In the genomic region with DNA sequence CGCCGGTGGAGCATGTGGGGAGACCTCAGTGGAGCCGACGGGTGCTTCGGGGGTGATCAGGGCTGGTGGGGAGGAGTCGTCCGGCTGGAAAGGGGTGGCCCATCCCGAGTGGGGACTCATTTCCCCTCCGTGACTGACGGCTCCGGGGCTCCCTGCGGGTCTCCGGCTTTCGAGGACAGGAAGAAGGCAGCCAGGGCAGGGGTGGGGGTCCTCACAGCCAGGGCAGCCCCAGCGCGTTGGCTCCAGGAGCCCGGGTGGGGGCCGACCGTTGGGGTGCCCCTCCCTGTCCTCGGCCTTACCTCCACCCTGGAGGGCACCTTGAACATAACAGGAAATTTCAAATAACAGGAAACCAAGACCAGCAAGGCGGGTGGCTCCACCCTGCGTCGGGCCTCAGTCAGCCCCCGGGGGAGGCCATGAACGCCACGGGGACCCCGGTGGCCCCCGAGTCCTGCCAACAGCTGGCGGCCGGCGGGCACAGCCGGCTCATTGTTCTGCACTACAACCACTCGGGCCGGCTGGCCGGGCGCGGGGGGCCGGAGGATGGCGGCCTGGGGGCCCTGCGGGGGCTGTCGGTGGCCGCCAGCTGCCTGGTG, we compare ENCODE assay signal across 8 cellular contexts. TPM values are rescaled to one million over a fixed set of nuclear protein-coding genes. Genes with fewer than 3 reads are reported as not detected.
A peak's percentile ranks its signal among the peaks of the same experiment; 100 is the strongest.
DNase-seq lines count a peak whose midpoint lies in the region; ATAC-seq, FAIRE-seq and TF ChIP-seq lines count a peak whose summit lies in the region.

A gene with protein sequence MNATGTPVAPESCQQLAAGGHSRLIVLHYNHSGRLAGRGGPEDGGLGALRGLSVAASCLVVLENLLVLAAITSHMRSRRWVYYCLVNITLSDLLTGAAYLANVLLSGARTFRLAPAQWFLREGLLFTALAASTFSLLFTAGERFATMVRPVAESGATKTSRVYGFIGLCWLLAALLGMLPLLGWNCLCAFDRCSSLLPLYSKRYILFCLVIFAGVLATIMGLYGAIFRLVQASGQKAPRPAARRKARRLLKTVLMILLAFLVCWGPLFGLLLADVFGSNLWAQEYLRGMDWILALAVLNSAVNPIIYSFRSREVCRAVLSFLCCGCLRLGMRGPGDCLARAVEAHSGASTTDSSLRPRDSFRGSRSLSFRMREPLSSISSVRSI (plus strand): TSS at position 393 of the 596 bp plus-strand sequence. CDS start 24 bp downstream, at position 417.

- H3K79me2 ChIP-seq in HepG2 (ENCODE audit: insufficient read depth, low read length) (no peaks in the 10 kb centered on the region), smooth muscle cell (ENCODE audit: low read depth) (no peaks in the 10 kb centered on the region)

- ATAC-seq in HepG2 (no peak), GM19351 (IDR thresholded peaks at IDR 0.05; ENCODE audit: unreplicated experiment) (no peak)

- no peaks in the 10 kb centered on the region for H3F3A ChIP-seq in smooth muscle cell (ENCODE audit: low read depth)

- TF ChIP-seq POLR2A in HepG2 (IDR thresholded peaks at IDR 0.05; ENCODE audit: insufficient read depth in 1 of 2, low read depth in 2 of 2, low read length in 2 of 2) (no peak), transverse colon (IDR thresholded peaks at IDR 0.05) (peak; percentile 61)

- no peak for TF ChIP-seq CTCF in GM10266 (IDR thresholded peaks at IDR 0.05; ENCODE audit: control insufficient read depth, insufficient read depth, low read depth, missing control alignments)
- TF ChIP-seq CTCF in HepG2 (CRISPR knock-in tag; IDR thresholded peaks at IDR 0.05): no peak
- peak in 1 of 5 experiments; percentile 9 for TF ChIP-seq CTCF in transverse colon (IDR thresholded peaks at IDR 0.05)
- no peak for TF ChIP-seq CTCF in smooth muscle cell (IDR thresholded peaks at IDR 0.05; ENCODE audit: borderline replicate concordance, insufficient read depth, poor library complexity, severe bottlenecking)

- no peak within 1 kb of the TSS for H3K27ac ChIP-seq in HepG2 (ENCODE audit: extremely low read length, insufficient read depth, low read length)
- H3K27ac ChIP-seq in transverse colon: peak within 1 kb of the TSS; percentile 61 to 74 (median 63)
- H3K27ac ChIP-seq in smooth muscle cell (ENCODE audit: low read depth): no peak within 1 kb of the TSS

- H3K9ac ChIP-seq in HepG2 (ENCODE audit: insufficient read depth, low read depth, low read length): no peak within 1 kb of the TSS
- no peak within 1 kb of the TSS for H3K9ac ChIP-seq in smooth muscle cell (ENCODE audit: low read depth)

- BruUV-seq in HepG2 (replicated peaks; lab: Mats Ljungman, UMichigan): no TSS peak

- H3K27me3 ChIP-seq in HepG2 (ENCODE audit: control insufficient read depth in 1 of 2, insufficient read depth in 2 of 2, low read length in 2 of 2) (no peaks in the 10 kb centered on the region), transverse colon (no peaks in the 10 kb centered on the region), smooth muscle cell (ENCODE audit: low read depth) (no peaks in the 10 kb centered on the region)

- in situ Hi-C loops in HepG2 (cut with HindIII; ENCODE audit: extremely low pct_ligation_motif_present, low pct_unique_long_range_greater_than_20kb) (no loop called here), transverse colon (cut with MboI; ENCODE audit: low pct_ligation_motif_present in 1 of 4, low pct_unique_long_range_greater_than_20kb in 1 of 4, low sequenced_read_pairs in 3 of 4) (no loop called here)

- no peak for TF ChIP-seq EP300 in Ishikawa (IDR thresholded peaks at IDR 0.05; ENCODE audit: borderline replicate concordance)
- no peak for TF ChIP-seq EP300 in HepG2 (IDR thresholded peaks at IDR 0.05; ENCODE audit: low read depth in 2 of 2, low read length in 2 of 2)
- no peak for TF ChIP-seq EP300 in HepG2 (CRISPR knock-in tag; IDR thresholded peaks at IDR 0.05; ENCODE audit: borderline replicate concordance)
- TF ChIP-seq EP300 in transverse colon (IDR thresholded peaks at IDR 0.05; ENCODE audit: low read depth): no peak

- FAIRE-seq in HepG2 (lab: Jason Lieb, UNC): no peak

- H2AFZ ChIP-seq in HepG2 (ENCODE audit: low read length) (no peak within 1 kb of the TSS), smooth muscle cell (ENCODE audit: low read depth) (no peak within 1 kb of the TSS)

- POLR2A ChIA-PET in HepG2 (lab: Yijun Ruan, JAX): no interaction called here

- 74% methylated on average over 11 of the region's 42 CpGs for WGBS in HepG2 (ENCODE audit: low lambda C conversion rate)
- WGBS in transverse colon (ENCODE audit: low coverage in 1 of 2), 2 donors: 56% methylated on average over 32 of the region's 42 CpGs; no CpG with 5 or more reads in 1 of the 2 donors
- 93% methylated on average over 35 of the region's 42 CpGs for WGBS in smooth muscle cell (ENCODE audit: low lambda C conversion rate)

- H3K36me3 ChIP-seq in HepG2 (replicated peaks in 1 of 2; ENCODE audit: control insufficient read depth in 1 of 2, insufficient read depth in 2 of 2, low read length in 2 of 2) (no peaks in the 10 kb centered on the region), transverse colon (no peaks in the 10 kb centered on the region), smooth muscle cell (ENCODE audit: low read depth) (no peaks in the 10 kb centered on the region)

- no peak for TF ChIP-seq RAD21 in Ishikawa (IDR thresholded peaks at IDR 0.05; ENCODE audit: low read depth)
- TF ChIP-seq RAD21 in HepG2 (CRISPR knock-in tag; IDR thresholded peaks at IDR 0.05): no peak

- peak; percentile 79 for DNase-seq in GM10266 (ENCODE audit: extremely low spot score)
- DNase-seq in activated T-cell treated with anti-CD3 and anti-CD28 coated beads for 4 hours: peak; percentile 37
- DNase-seq in HepG2 (ENCODE audit: low spot score): no peak
- peak; percentile 33 for DNase-seq in transverse colon
- no peak for DNase-seq in DMS53 (lab: John Stamatoyannopoulos, UW)
- DNase-seq in smooth muscle cell (lab: John Stamatoyannopoulos, UW; ENCODE audit: unreplicated experiment): no peak

- intact Hi-C loops in HepG2 (cut with micrococcal nuclease; ENCODE audit: unreplicated experiment) (no loop called here), transverse colon (cut with DNase I; ENCODE audit: low total_unique reads) (no loop called here)

- H3K4me2 ChIP-seq in HepG2 (ENCODE audit: low read depth, low read length) (no peak within 1 kb of the TSS), smooth muscle cell (no peak within 1 kb of the TSS)

- H4K20me1 ChIP-seq in HepG2 (ENCODE audit: insufficient read depth, low read length) (no peaks in the 10 kb centered on the region), smooth muscle cell (ENCODE audit: low read depth) (no peaks in the 10 kb centered on the region)

- H3K4me1 ChIP-seq in HepG2 (ENCODE audit: insufficient read depth, low read length): peaks cover 15% of the 10 kb centered on the region
- H3K4me1 ChIP-seq in transverse colon: peaks cover 11 to 18% (median 16%) of the 10 kb centered on the region in 4 donors
- no peaks in the 10 kb centered on the region for H3K4me1 ChIP-seq in smooth muscle cell (ENCODE audit: low read depth)

- H3K9me3 ChIP-seq in HepG2 (ENCODE audit: low read length): no peaks in the 10 kb centered on the region
- H3K9me3 ChIP-seq in transverse colon: no peaks in the 10 kb centered on the region
- no peaks in the 10 kb centered on the region for H3K9me3 ChIP-seq in smooth muscle cell (replicated peaks; ENCODE audit: low read depth)

- no peak within 1 kb of the TSS for H3K4me3 ChIP-seq in HepG2 (replicated peaks in 1 of 3; ENCODE audit: insufficient read depth in 1 of 3, low read depth in 2 of 3, low read length in 3 of 3)
- peak within 1 kb of the TSS in 3 of 4 donors; percentile 10 to 40 (median 25) for H3K4me3 ChIP-seq in transverse colon
- H3K4me3 ChIP-seq in smooth muscle cell: no peak within 1 kb of the TSS

- CTCF ChIA-PET in HepG2 (lab: Yijun Ruan, JAX; ENCODE audit: low intra/inter-chr PET ratio, low total read pairs): no interaction called here

TF ChIP-seq in Ishikawa, 13 proteins besides CTCF, POLR2A, EP300 and RAD21:
- TF ChIP-seq ZBTB7A (IDR thresholded peaks at IDR 0.05; ENCODE audit: low read depth): 0 out of 2 replicates have a peak, but pooled peaks have one; percentile 13
- TF ChIP-seq, protein P1, sequence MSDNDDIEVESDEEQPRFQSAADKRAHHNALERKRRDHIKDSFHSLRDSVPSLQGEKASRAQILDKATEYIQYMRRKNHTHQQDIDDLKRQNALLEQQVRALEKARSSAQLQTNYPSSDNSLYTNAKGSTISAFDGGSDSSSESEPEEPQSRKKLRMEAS (IDR thresholded peaks at IDR 0.05): no peak

TF ChIP-seq in HepG2, 621 proteins besides CTCF, POLR2A, EP300 and RAD21:
- TF ChIP-seq AGO2 (optimal IDR thresholded peaks at IDR 0.05; ENCODE audit: low read depth, low read length): peak; percentile 1
- no peak for TF ChIP-seq ZNF569 (CRISPR knock-in tag; IDR thresholded peaks at IDR 0.05; ENCODE audit: borderline replicate concordance)
- TF ChIP-seq PAF1 (CRISPR knock-in tag; IDR thresholded peaks at IDR 0.05): no peak

RNA-seq across cellular contexts. Expression of the gene that starts here (rescaled TPM):
- total RNA-seq in HepG2 (2016; rRNA removed; fragmentation: Illumina TruSeq; extraction: Trizol): 0.07 TPM in 1 of 2 replicates, not detected in the other
- not detected in 2 replicates for total RNA-seq in HepG2 (2016; cell fraction: cytosol; rRNA removed; fragmentation: Illumina TruSeq; extraction: Trizol; ENCODE audit: low read depth)
- 0.09 TPM in 1 of 2 replicates, not detected in the other for total RNA-seq in HepG2 (2016; cell fraction: insoluble cytoplasmic fraction; rRNA removed; fragmentation: Illumina TruSeq; extraction: Trizol)
- not detected in 2 replicates for total RNA-seq in HepG2 (2016; cell fraction: membrane; rRNA removed; fragmentation: Illumina TruSeq; extraction: Trizol)
- not detected in 2 replicates for total RNA-seq in HepG2 (2016; cell fraction: nucleus; rRNA removed; fragmentation: Illumina TruSeq; extraction: Trizol)
- 0.09 and 0.33 TPM in 2 replicates for polyA plus RNA-seq in HepG2 (2011; rRNA removed)
- polyA plus RNA-seq in HepG2 (2011; cell fraction: cytosol; rRNA removed): not detected in 2 replicates
- 1.2 and 1.8 TPM in 2 replicates for polyA plus RNA-seq in HepG2 (2011; cell fraction: nucleus; rRNA removed)
- polyA plus RNA-seq in HepG2 (2012): not detected in 2 replicates
- not detected in 2 replicates for polyA plus RNA-seq in HepG2 (2016; cell fraction: cytosol; fragmentation: Illumina TruSeq; extraction: Trizol; ENCODE audit: low read depth)
- not detected in 2 replicates for polyA plus RNA-seq in HepG2 (2016; cell fraction: insoluble cytoplasmic fraction; fragmentation: Illumina TruSeq; extraction: Trizol; ENCODE audit: low read depth)
- polyA plus RNA-seq in HepG2 (2016; cell fraction: membrane; fragmentation: Illumina TruSeq; extraction: Trizol; ENCODE audit: low read depth): not detected in 2 replicates
- 0.29 TPM in 1 of 2 replicates, not detected in the other for polyA plus RNA-seq in HepG2 (2016; cell fraction: nucleus; fragmentation: Illumina TruSeq; extraction: Trizol; ENCODE audit: insufficient read depth, low read depth)
- 0.19 TPM in 1 of 2 replicates, not detected in the other for polyA minus RNA-seq in HepG2 (2011; rRNA and poly(A)+ RNA removed; ENCODE audit: low replicate concordance)
- polyA minus RNA-seq in HepG2 (2011; cell fraction: cytosol; rRNA and poly(A)+ RNA removed): not detected in 2 replicates
- 0.25 TPM in 1 of 2 replicates, not detected in the other for polyA minus RNA-seq in HepG2 (2011; cell fraction: nucleus; rRNA and poly(A)+ RNA removed)
- 10 to 100 TPM in 1 of 4 donors, 1 to 10 TPM in 1, under 1 TPM in 1, not detected in 1; 0.68 to 14.6 (median 6.0) TPM for total RNA-seq in transverse colon
- total RNA-seq in smooth muscle cell: not detected in 2 replicates
- not detected in 2 replicates for polyA plus RNA-seq in smooth muscle cell

Comparison
In these comparisons a context has a peak if more than half of its experiments do, and no peak if none do; other contexts are left out.
1. DNase-seq: peak in GM10266 (single experiment), activated T-cell treated with anti-CD3 and anti-CD28 coated beads for 4 hours (single experiment) and transverse colon (single experiment); none in HepG2 (single experiment), DMS53 (single experiment) and smooth muscle cell (single experiment).
2. H3K27ac ChIP-seq: peak in transverse colon (4 of 4); none in HepG2 (single experiment) and smooth muscle cell (single experiment).
3. H3K4me3 ChIP-seq: peak in transverse colon (3 of 4); none in HepG2 (0 of 3) and smooth muscle cell (single experiment).